ENCODE assay signal across 1 cellular context in genomic region chr11:70501026-70501901, GRCh38.
TF ChIP-seq lines count a peak whose summit lies in the region.

No MANE protein-coding gene starts in this region.

TF ChIP-seq in SK-N-SH treated with all-trans-retinoic acid at 6 μM for 48 hours, 23 proteins besides CTCF, POLR2A, EP300 and RAD21 (continued from another document):
- TF ChIP-seq OSR1 (CRISPR knock-in tag; IDR thresholded peaks at IDR 0.05) (no peak), ZNF8 (CRISPR knock-in tag; IDR thresholded peaks at IDR 0.05) (no peak), CSDC2 (CRISPR knock-in tag; IDR thresholded peaks at IDR 0.05) (no peak)
